21 cellular contexts compared by ENCODE assay signal in genomic region chr13:97239306-97239705, GRCh38. TPM values are rescaled to one million over a fixed set of nuclear protein-coding genes. Genes with fewer than 3 reads are reported as not detected.
DNase-seq lines count a peak whose midpoint lies in the region; ATAC-seq, FAIRE-seq and TF ChIP-seq lines count a peak whose summit lies in the region.
"Had no signal": no experiment of that assay in that cellular context is flagged by ENCODE, and none has a peak within 500 bp of the region (broad histone marks: within the 10 kb centered on the region; RNA-seq: fewer than 3 reads in every experiment).

No MANE protein-coding gene starts in this region.

- 84 to 93% methylated on average over 1 of the region's 1 CpG for WGBS in pancreas, 2 donors
- 77 to 100% methylated on average over 1 of the region's 1 CpG for WGBS in transverse colon (ENCODE audit: low coverage in 1 of 2), 2 donors

- H3K36me3 ChIP-seq in cardiac muscle cell (no peaks in the 10 kb centered on the region), pancreas (no peaks in the 10 kb centered on the region), transverse colon (no peaks in the 10 kb centered on the region)

- FAIRE-seq in pancreas (lab: Jason Lieb, UNC), result peak; percentile 64
- FAIRE-seq: GM12891 had no signal

- TF ChIP-seq CTCF in cardiac muscle cell (IDR thresholded peaks at IDR 0.05; ENCODE audit: low read depth, low read length) (no peak), dorsolateral prefrontal cortex (IDR thresholded peaks at IDR 0.05 in 54 of 56, conservative IDR thresholded peaks at IDR 0.05 in 2 of 56; ENCODE audit: low read depth in 1 of 56, partially characterized antibody in 56 of 56) (no peak), pancreas (IDR thresholded peaks at IDR 0.05) (no peak), transverse colon (IDR thresholded peaks at IDR 0.05) (no peak)

- DNase-seq in cardiac muscle cell (ENCODE audit: low read depth in 1 of 2, low spot score in 1 of 2) (no peak), Right ventricle myocardium inferior (ENCODE audit: missing footprints) (no peak), dorsolateral prefrontal cortex (no peak), pancreas (no peak), transverse colon (no peak), NCI-H82 (lab: John Stamatoyannopoulos, UW) (no peak), iPS-NIHi11 (ENCODE audit: low spot score) (no peak)
- DNase-seq in activated CD4-positive, alpha-beta T cell treated with anti-CD3 and anti-CD28 coated beads for 4 hours, result no peak
- DNase-seq: activated CD4-positive, alpha-beta T cell treated with anti-CD3 and anti-CD28 coated beads, Interleukin-2, amount 50 U/mL, for 4 hours; activated T-cell treated with anti-CD3 and anti-CD28 coated beads for 4 hours; C1 segment of cervical spinal cord; GF-D8; islet precursor cell; Karpas-422; NCI-H1092; NCI-H2081; NCI-H446 treated with DMSO at 0.1 percent for 48 hours; SHP77 treated with DMSO at 0.1 percent for 48 hours; stimulated activated naive CD8-positive, alpha-beta T cell treated with anti-CD3 and anti-CD28 coated beads, Interleukin-15, amount 100 ng/mL, for 72 hours had no signal

- no peak for TF ChIP-seq POLR2A in transverse colon (IDR thresholded peaks at IDR 0.05)

- H3K4me1 ChIP-seq in cardiac muscle cell (ENCODE audit: low read depth) (peaks cover 18% of the 10 kb centered on the region), pancreas (peaks cover 39 to 75% (median 40%) of the 10 kb centered on the region in 3 donors), transverse colon (peaks cover 28 to 89% (median 79%) of the 10 kb centered on the region in 4 donors)

- H3K9me3 ChIP-seq in cardiac muscle cell (ENCODE audit: low read depth), result no peaks in the 10 kb centered on the region
- no peaks in the 10 kb centered on the region for H3K9me3 ChIP-seq in pancreas
- H3K9me3 ChIP-seq in transverse colon, result no peaks in the 10 kb centered on the region

- H3K27me3 ChIP-seq in cardiac muscle cell (no peaks in the 10 kb centered on the region), dorsolateral prefrontal cortex (no peaks in the 10 kb centered on the region), pancreas (no peaks in the 10 kb centered on the region), transverse colon (no peaks in the 10 kb centered on the region)

- ATAC-seq in Right ventricle myocardium inferior (no peak), pancreas (no peak)
- ATAC-seq: activated naive CD4-positive, alpha-beta T cell treated with anti-CD3 and anti-CD28 coated beads, Interleukin-2, amount 50 U/mL, for 72 hours; stimulated activated naive CD8-positive, alpha-beta T cell treated with anti-CD3 and anti-CD28 coated beads, Interleukin-15, amount 100 ng/mL, for 72 hours had no signal

- H3K27ac ChIP-seq in cardiac muscle cell (peak overlapping the region; percentile 65), dorsolateral prefrontal cortex (peak overlapping the region in 55 of 59 donors; percentile 11 to 99 (median 94)), pancreas (no peak overlapping the region), transverse colon (peak overlapping the region; percentile 48 to 76 (median 66))

- H3K4me3 ChIP-seq in cardiac muscle cell, result no peak overlapping the region
- H3K4me3 ChIP-seq in dorsolateral prefrontal cortex, result peak overlapping the region in 2 of 59 donors; percentile 16 to 59
- no peak overlapping the region for H3K4me3 ChIP-seq in pancreas
- no peak overlapping the region for H3K4me3 ChIP-seq in transverse colon

- in situ Hi-C loops in transverse colon (cut with MboI; ENCODE audit: low pct_ligation_motif_present in 1 of 4, low pct_unique_long_range_greater_than_20kb in 1 of 4, low sequenced_read_pairs in 3 of 4), result no loop called here

- no peak for TF ChIP-seq EP300 in transverse colon (IDR thresholded peaks at IDR 0.05; ENCODE audit: low read depth)

- intact Hi-C loops in Right ventricle myocardium inferior (cut with DNase I), result no loop called here
- intact Hi-C loops in dorsolateral prefrontal cortex (cut with DNase I), result loop anchor here in 1 of 2 donors (2.0 kb wide), 1 partner anchor 15 kb away; no protein-coding TSS in a partner anchor
- intact Hi-C loops in pancreas (cut with DNase I), result no loop called here
- intact Hi-C loops in transverse colon (cut with DNase I; ENCODE audit: low total_unique reads), result no loop called here

RNA-seq across cellular contexts. Expression of gene MBNL2, which starts 17.2 kb away (rescaled TPM):
- total RNA-seq in cardiac muscle cell (16.9 and 27.8 TPM in 2 replicates), Right ventricle myocardium inferior (69.1 TPM), dorsolateral prefrontal cortex (100 to 1,000 TPM in 119 of 120 experiments, 10 to 100 TPM in 1; 96.2 to 275 (median 181) TPM), pancreas (10 to 100 TPM; 32.5 to 66.5 (median 46.4) TPM), transverse colon (10 to 100 TPM; 26.9 to 53.7 (median 46.1) TPM)
- polyA plus RNA-seq in cardiac muscle cell (15.2 and 31.2 TPM in 2 replicates), pancreas (10 to 100 TPM in 1 of 2 donors, 1 to 10 TPM in 1; 8.9 to 16.5 TPM)

Comparison
In these comparisons a context has a peak if more than half of its experiments do, and no peak if none do; other contexts are left out.
1. H3K27ac ChIP-seq: peak in cardiac muscle cell (single experiment), dorsolateral prefrontal cortex (55 of 59) and transverse colon (4 of 4); none in pancreas (0 of 4).